Comparison of ENCODE assay signal across 22 cellular contexts in genomic region chr12:93880853-93881522, GRCh38.
DNase-seq lines count a peak whose midpoint lies in the region; ATAC-seq and TF ChIP-seq lines count a peak whose summit lies in the region.
"Had no signal": no experiment of that assay in that cellular context is flagged by ENCODE, and none has a peak within 500 bp of the region (broad histone marks: within the 10 kb centered on the region; RNA-seq: fewer than 3 reads in every experiment).

No MANE protein-coding gene starts in this region.

- CTCF ChIA-PET in CD4-positive, alpha-beta memory T cell (lab: Charles Lee; ENCODE audit: partially characterized antibody): interaction anchor here (1.2 kb wide), 1 partner anchor 10 kb away, joined by 3 read pairs; no protein-coding TSS in a partner anchor
- CTCF ChIA-PET in activated CD8-positive, alpha-beta T cell treated with anti-CD3 and anti-CD28 coated beads for 36 hours (lab: Charles Lee): interaction anchor here (1.4 to 2.1 kb wide), 2 partner anchors 140 to 220 kb away, joined by 3 to 4 read pairs; no protein-coding TSS in a partner anchor

- no peak for TF ChIP-seq CTCF in activated CD8-positive, alpha-beta T cell treated with anti-CD3 and anti-CD28 coated beads for 36 hours (IDR thresholded peaks at IDR 0.05)

- WGBS in mesendoderm (ENCODE audit: extremely low coverage, insufficient coverage, low lambda C conversion rate): no CpG with 5 or more reads among the region's 1 CpG

- H3K27ac Mint-ChIP-seq in CD4-positive, alpha-beta memory T cell: peak overlapping the region; percentile 6 to 85 (median 54)
- no peak overlapping the region for H3K27ac Mint-ChIP-seq in activated CD8-positive, alpha-beta T cell treated with anti-CD3 and anti-CD28 coated beads for 36 hours
- H3K27ac Mint-ChIP-seq: activated naive CD4-positive, alpha-beta T cell treated with anti-CD3 and anti-CD28 coated beads, Interleukin-2, amount 50 U/mL, for 24 hours had no signal

- H2BK5ac ChIP-seq in mesendoderm (ENCODE audit: low read length): no peak overlapping the region

- no peak overlapping the region for H3K4me2 ChIP-seq in mesendoderm (ENCODE audit: low read length)

- H3K79me1 ChIP-seq in mesendoderm (ENCODE audit: low read length): no peaks in the 10 kb centered on the region

- DNase-seq in CD4-positive, alpha-beta memory T cell: peak in 4 of 5 donors; percentile 2 to 51 (median 12)
- DNase-seq in activated CD8-positive, alpha-beta T cell treated with anti-CD3 and anti-CD28 coated beads for 36 hours: no peak
- DNase-seq in mesendoderm (peak; percentile 34), amygdala (lab: John Stamatoyannopoulos, UW) (no peak), ureter (ENCODE audit: low spot score) (no peak)
- DNase-seq: activated T-cell treated with anti-CD3 and anti-CD28 coated beads for 4 hours; body of pancreas; glutamatergic neuron; midbrain; NCI-H1105; NCI-H2081; NCI-H446 treated with DMSO at 0.1 percent for 48 hours; psoas muscle; RPMI8226; stimulated activated CD4-positive, alpha-beta T cell treated with anti-CD3 and anti-CD28 coated beads, Interleukin-2, amount 100 ng/mL, for 24 hours; stomach; transverse colon had no signal

- no peaks in the 10 kb centered on the region for H3K9me3 ChIP-seq in CD4-positive, alpha-beta memory T cell (ENCODE audit: control insufficient read depth in 1 of 2, low read length in 2 of 2)
- H3K9me3 ChIP-seq: body of pancreas, psoas muscle had no signal

- ATAC-seq in GM18867 (IDR thresholded peaks at IDR 0.05; ENCODE audit: unreplicated experiment): peak; percentile 64
- ATAC-seq in activated CD8-positive, alpha-beta T cell treated with anti-CD3 and anti-CD28 coated beads for 36 hours: peak; percentile 45
- ATAC-seq in GM19452 (IDR thresholded peaks at IDR 0.05; ENCODE audit: unreplicated experiment): no peak
- ATAC-seq: body of pancreas, psoas muscle had no signal

- no peak overlapping the region for H3K4me3 ChIP-seq in CD4-positive, alpha-beta memory T cell (ENCODE audit: low read length in 2 of 2)
- H3K4me3 ChIP-seq in mesendoderm (ENCODE audit: low read length): no peak overlapping the region
- H3K4me3 ChIP-seq: body of pancreas, psoas muscle, skin epidermis, stomach, transverse colon had no signal

- no peak overlapping the region for H3K27ac ChIP-seq in CD4-positive, alpha-beta memory T cell (ENCODE audit: low read depth, low read length)
- H3K27ac ChIP-seq in mesendoderm (ENCODE audit: low read depth, low read length): no peak overlapping the region
- H3K27ac ChIP-seq: body of pancreas, psoas muscle, skin epidermis, stomach had no signal

- H3K56ac ChIP-seq in mesendoderm (ENCODE audit: low read length): no peak overlapping the region

- peaks cover 0 to 14% (median 9%) of the 10 kb centered on the region in 8 donors for H3K9me3 Mint-ChIP-seq in CD4-positive, alpha-beta memory T cell
- peaks cover 8% of the 10 kb centered on the region for H3K9me3 Mint-ChIP-seq in activated CD8-positive, alpha-beta T cell treated with anti-CD3 and anti-CD28 coated beads for 36 hours
- H3K9me3 Mint-ChIP-seq: neural crest cell had no signal

- H4K5ac ChIP-seq in mesendoderm (ENCODE audit: low read length): no peak overlapping the region

- H3K18ac ChIP-seq in mesendoderm (ENCODE audit: low read length): no peak overlapping the region

- no peaks in the 10 kb centered on the region for H3K27me3 Mint-ChIP-seq in CD4-positive, alpha-beta memory T cell
- no peaks in the 10 kb centered on the region for H3K27me3 Mint-ChIP-seq in activated CD8-positive, alpha-beta T cell treated with anti-CD3 and anti-CD28 coated beads for 36 hours
- H3K27me3 Mint-ChIP-seq: activated naive CD4-positive, alpha-beta T cell treated with anti-CD3 and anti-CD28 coated beads, Interleukin-2, amount 50 U/mL, for 24 hours had no signal

- no peaks in the 10 kb centered on the region for H3K36me3 ChIP-seq in CD4-positive, alpha-beta memory T cell (ENCODE audit: insufficient read depth, low read length)
- H3K36me3 ChIP-seq in mesendoderm (ENCODE audit: control insufficient read depth, insufficient read depth, low read length): no peaks in the 10 kb centered on the region
- H3K36me3 ChIP-seq: stomach, transverse colon had no signal

- peaks cover 7 to 19% (median 11%) of the 10 kb centered on the region in 4 donors for H3K4me1 Mint-ChIP-seq in CD4-positive, alpha-beta memory T cell
- H3K4me1 Mint-ChIP-seq in activated CD8-positive, alpha-beta T cell treated with anti-CD3 and anti-CD28 coated beads for 36 hours (ENCODE audit: low read depth): peaks cover 3% of the 10 kb centered on the region

- H2BK15ac ChIP-seq in mesendoderm (replicated peaks; ENCODE audit: low read depth): no peak overlapping the region

- H3K9ac ChIP-seq in mesendoderm (ENCODE audit: low read length): no peak overlapping the region

- no peak overlapping the region for H2AK5ac ChIP-seq in mesendoderm (ENCODE audit: low read length)

- POLR2A ChIA-PET in CD4-positive, alpha-beta memory T cell (lab: Charles Lee; ENCODE audit: partially characterized antibody): no interaction called here
- POLR2A ChIA-PET in activated CD8-positive, alpha-beta T cell treated with anti-CD3 and anti-CD28 coated beads for 36 hours (lab: Charles Lee): no interaction called here

- peaks cover 8 to 15% of the 10 kb centered on the region in 2 donors for H3K36me3 Mint-ChIP-seq in CD4-positive, alpha-beta memory T cell
- no peaks in the 10 kb centered on the region for H3K36me3 Mint-ChIP-seq in activated CD8-positive, alpha-beta T cell treated with anti-CD3 and anti-CD28 coated beads for 36 hours (ENCODE audit: low read depth)

- no peak overlapping the region for H2BK120ac ChIP-seq in mesendoderm (ENCODE audit: low read depth, low read length)

- H3K23ac ChIP-seq in mesendoderm (ENCODE audit: low read length): no peak overlapping the region

- H4K8ac ChIP-seq in mesendoderm (ENCODE audit: low read depth, low read length): no peak overlapping the region

- H3K27me3 ChIP-seq in CD4-positive, alpha-beta memory T cell (ENCODE audit: insufficient read depth, low read length): no peaks in the 10 kb centered on the region
- H3K27me3 ChIP-seq in mesendoderm (ENCODE audit: insufficient read depth, low read length, poor library complexity): no peaks in the 10 kb centered on the region
- H3K27me3 ChIP-seq: body of pancreas, stomach, transverse colon had no signal

- H3K79me2 ChIP-seq in mesendoderm (ENCODE audit: control insufficient read depth, insufficient read depth, low read length): no peaks in the 10 kb centered on the region

- no peak overlapping the region for H3K4ac ChIP-seq in mesendoderm (ENCODE audit: low read depth, low read length)

- H3K4me1 ChIP-seq in CD4-positive, alpha-beta memory T cell (ENCODE audit: insufficient read depth, low read length): peaks cover 15% of the 10 kb centered on the region
- peaks cover 8% of the 10 kb centered on the region for H3K4me1 ChIP-seq in mesendoderm (ENCODE audit: control insufficient read depth, low read depth, low read length)
- H3K4me1 ChIP-seq: body of pancreas, stomach had no signal

- peak overlapping the region in 1 of 8 donors; percentile 20 for H3K4me3 Mint-ChIP-seq in CD4-positive, alpha-beta memory T cell
- H3K4me3 Mint-ChIP-seq in activated CD8-positive, alpha-beta T cell treated with anti-CD3 and anti-CD28 coated beads for 36 hours: no peak overlapping the region
- H3K4me3 Mint-ChIP-seq: activated naive CD4-positive, alpha-beta T cell treated with anti-CD3 and anti-CD28 coated beads, Interleukin-2, amount 50 U/mL, for 24 hours; neural crest cell had no signal

- intact Hi-C loops in CD4-positive, alpha-beta memory T cell (cut with micrococcal nuclease): no loop called here
- intact Hi-C loops in activated CD8-positive, alpha-beta T cell treated with anti-CD3 and anti-CD28 coated beads for 36 hours (cut with micrococcal nuclease): no loop called here

Comparison
In these comparisons a context has a peak if more than half of its experiments do, and no peak if none do; other contexts are left out.
1. DNase-seq: peak in CD4-positive, alpha-beta memory T cell (4 of 5) and mesendoderm (single experiment); none in activated CD8-positive, alpha-beta T cell treated with anti-CD3 and anti-CD28 coated beads for 36 hours (single experiment), amygdala (0 of 56) and ureter (single experiment).